Comparison of ENCODE assay signal across 30 cellular contexts in genomic region chr5:40172721-40173120, GRCh38.
DNase-seq lines count a peak whose midpoint lies in the region; TF ChIP-seq lines count a peak whose summit lies in the region.
"Had no signal": no experiment of that assay in that cellular context is flagged by ENCODE, and none has a peak within 500 bp of the region (broad histone marks: within the 10 kb centered on the region; RNA-seq: fewer than 3 reads in every experiment).

No MANE protein-coding gene starts in this region.

- H3K4me1 Mint-ChIP-seq in nephron progenitor cell = no peaks in the 10 kb centered on the region
- H3K4me1 Mint-ChIP-seq: activated CD4-positive, alpha-beta T cell treated with anti-CD3 and anti-CD28 coated beads, Interleukin-2, amount 10 ng/mL, durations not matched to agents 24 days and 14 days; activated naive CD8-positive, alpha-beta T cell treated with anti-CD3 and anti-CD28 coated beads for 36 hours had no signal

- no TSS peak for BruUV-seq in mammary epithelial cell (replicated peaks; lab: Mats Ljungman, UMichigan)

- no peaks in the 10 kb centered on the region for H3K36me3 Mint-ChIP-seq in nephron progenitor cell (ENCODE audit: low read depth)

- H3K9me3 ChIP-seq in mammary epithelial cell (replicated peaks; ENCODE audit: insufficient read depth, low read length) (peaks cover 6% of the 10 kb centered on the region), MM.1S (replicated peaks; ENCODE audit: insufficient read depth, low read length) (no peaks in the 10 kb centered on the region)
- H3K9me3 ChIP-seq: right lobe of liver, thyroid gland had no signal

- H3K9me2 ChIP-seq in MM.1S (replicated peaks; ENCODE audit: insufficient read depth, low read length) = no peaks in the 10 kb centered on the region

- no peaks in the 10 kb centered on the region for H3F3A ChIP-seq in MM.1S (ENCODE audit: insufficient read depth, low read length)

- H3K4me1 ChIP-seq in mammary epithelial cell (ENCODE audit: insufficient read depth, low read length) (peaks cover 3% of the 10 kb centered on the region), MM.1S (ENCODE audit: low read length) (no peaks in the 10 kb centered on the region)
- H3K4me1 ChIP-seq: BLaER1 treated with 17β-estradiol and CSF1 and Interleukin-3, amounts not matched to agents 10 nM and 100 nM; heart left ventricle; Peyer's patch; right lobe of liver; SJCRH30; thyroid gland had no signal

- H4K20me1 ChIP-seq in mammary epithelial cell (ENCODE audit: insufficient read depth, low read length) (no peaks in the 10 kb centered on the region), MM.1S (ENCODE audit: insufficient read depth, low read length) (no peaks in the 10 kb centered on the region)
- H4K20me1 ChIP-seq: BLaER1 treated with 17β-estradiol and CSF1 and Interleukin-3, amounts not matched to agents 10 nM and 100 nM had no signal

- peak overlapping the region; percentile 16 for H3K27ac ChIP-seq in mammary epithelial cell (ENCODE audit: insufficient read depth, low read depth, low read length)
- no peak overlapping the region for H3K27ac ChIP-seq in MM.1S (ENCODE audit: low read length)
- H3K27ac ChIP-seq: BLaER1 treated with 17β-estradiol and CSF1 and Interleukin-3, amounts not matched to agents 10 nM and 100 nM; coronary artery; heart left ventricle; Peyer's patch; right lobe of liver; SJCRH30; thyroid gland had no signal

- H3K9ac ChIP-seq in mammary epithelial cell (ENCODE audit: insufficient read depth, low read length) = no peak overlapping the region
- no peak overlapping the region for H3K9ac ChIP-seq in MM.1S (ENCODE audit: low read length)
- H3K9ac ChIP-seq: BLaER1 treated with 17β-estradiol and CSF1 and Interleukin-3, amounts not matched to agents 10 nM and 100 nM had no signal

- TF ChIP-seq CTCF in mammary epithelial cell (conservative IDR thresholded peaks at IDR 0.05 in 1 of 2, IDR thresholded peaks at IDR 0.05 in 1 of 2; ENCODE audit: extremely low read depth in 1 of 2, insufficient read depth in 1 of 2, low read depth in 1 of 2, low read length in 2 of 2) (no peak), MM.1S (IDR thresholded peaks at IDR 0.05; ENCODE audit: low read length) (no peak), nephron progenitor cell (IDR thresholded peaks at IDR 0.05) (no peak)

- peaks cover 4% of the 10 kb centered on the region for H3K27me3 Mint-ChIP-seq in nephron progenitor cell (ENCODE audit: low read depth, poor library complexity)
- H3K27me3 Mint-ChIP-seq: activated CD4-positive, alpha-beta T cell treated with anti-CD3 and anti-CD28 coated beads, Interleukin-2, amount 10 ng/mL, durations not matched to agents 24 days and 14 days; activated naive CD8-positive, alpha-beta T cell treated with anti-CD3 and anti-CD28 coated beads for 36 hours; naive thymus-derived CD4-positive, alpha-beta T cell; progenitor cell of endocrine pancreas had no signal

- in situ Hi-C loops in mammary epithelial cell (cut with MboI; ENCODE audit: low sequenced_read_pairs in 2 of 2) = loop anchor here in 1 of 2 donors (25.0 kb wide), 1 partner anchor 515 kb away; the partner anchor contains the start of gene PTGER4

- DNase-seq in DMS53 (lab: John Stamatoyannopoulos, UW) = peak; percentile 41
- DNase-seq in LoVo (ENCODE audit: low spot score) = peak; percentile 34
- peak; percentile 49 for DNase-seq in mammary epithelial cell
- DNase-seq in kidney tubule cell (ENCODE audit: low spot score) = peak; percentile 63
- no peak for DNase-seq in SKM-1 treated with dmso at 0.1 percent for 144 hours (lab: John Stamatoyannopoulos, UW; ENCODE audit: unreplicated experiment)
- DNase-seq in MM.1S = no peak
- no peak for DNase-seq in nephron progenitor cell
- DNase-seq: activated CD4-positive, alpha-beta T cell treated with anti-CD3 and anti-CD28 coated beads, Interleukin-2, amount 10 ng/mL, durations not matched to agents 24 days and 14 days; activated gamma-delta T cell; activated naive CD8-positive, alpha-beta T cell treated with anti-CD3 and anti-CD28 coated beads for 36 hours; anterior cingulate cortex; DMS153; effector memory CD4-positive, alpha-beta T cell; foreskin melanocyte; GF-D8; heart left ventricle; midbrain; naive thymus-derived CD4-positive, alpha-beta T cell; NCI-H1417; NCI-H2081; NCI-H2227 treated with DMSO at 0.1 percent for 48 hours; NCI-H526 treated with DMSO at 0.1 percent for 48 hours; Peyer's patch; right lobe of liver; SJCRH30; stimulated activated CD4-positive, alpha-beta T cell treated with anti-CD3 and anti-CD28 coated beads, Interleukin-2, amount 100 ng/mL, for 48 hours; thyroid gland had no signal

- CTCF ChIA-PET in mammary epithelial cell (lab: Charles Lee; ENCODE audit: low non-redundant PET) = no interaction called here

- H3K36me3 ChIP-seq in mammary epithelial cell (ENCODE audit: insufficient read depth, low read length) (no peaks in the 10 kb centered on the region), MM.1S (replicated peaks; ENCODE audit: insufficient read depth, low read length) (no peaks in the 10 kb centered on the region)
- H3K36me3 ChIP-seq: BLaER1 treated with 17β-estradiol and CSF1 and Interleukin-3, amounts not matched to agents 10 nM and 100 nM; heart left ventricle; Peyer's patch; right lobe of liver; SJCRH30; thyroid gland had no signal

- H3K79me2 ChIP-seq in mammary epithelial cell (ENCODE audit: insufficient read depth, low read length) (no peaks in the 10 kb centered on the region), MM.1S (ENCODE audit: low read length) (no peaks in the 10 kb centered on the region)

- peaks cover 51% of the 10 kb centered on the region for H3K9me3 Mint-ChIP-seq in nephron progenitor cell

- H2AFZ ChIP-seq in mammary epithelial cell (ENCODE audit: low read depth, low read length) (no peak overlapping the region), MM.1S (ENCODE audit: low read length) (no peak overlapping the region)

- no peak overlapping the region for H3K27ac Mint-ChIP-seq in nephron progenitor cell
- H3K27ac Mint-ChIP-seq: activated CD4-positive, alpha-beta T cell treated with anti-CD3 and anti-CD28 coated beads, Interleukin-2, amount 10 ng/mL, durations not matched to agents 24 days and 14 days; activated naive CD8-positive, alpha-beta T cell treated with anti-CD3 and anti-CD28 coated beads for 36 hours; naive thymus-derived CD4-positive, alpha-beta T cell; progenitor cell of endocrine pancreas had no signal

- H3K27me3 ChIP-seq in mammary epithelial cell (ENCODE audit: insufficient read depth, low read length) = no peaks in the 10 kb centered on the region
- no peaks in the 10 kb centered on the region for H3K27me3 ChIP-seq in MM.1S (replicated peaks; ENCODE audit: insufficient read depth, low read length)
- H3K27me3 ChIP-seq: BLaER1 treated with 17β-estradiol and CSF1 and Interleukin-3, amounts not matched to agents 10 nM and 100 nM; heart left ventricle; Peyer's patch; right lobe of liver; SJCRH30; thyroid gland had no signal

- no peak overlapping the region for H3K4me3 ChIP-seq in mammary epithelial cell (replicated peaks in 1 of 3; ENCODE audit: insufficient read depth in 1 of 3, low read depth in 2 of 3, low read length in 3 of 3)
- no peak overlapping the region for H3K4me3 ChIP-seq in MM.1S (ENCODE audit: low read length)
- H3K4me3 ChIP-seq: BLaER1 treated with 17β-estradiol and CSF1 and Interleukin-3, amounts not matched to agents 10 nM and 100 nM; coronary artery; heart left ventricle; Peyer's patch; right lobe of liver; SJCRH30; thyroid gland had no signal

- dilution Hi-C loops in mammary epithelial cell (cut with HindIII; ENCODE audit: low sequenced_read_pairs) = no loop called here

- intact Hi-C loops in mammary epithelial cell (cut with micrococcal nuclease) = loop anchor here (10.0 kb wide), 2 partner anchors 228 to 312 kb away; no protein-coding TSS in a partner anchor

- no peak overlapping the region for H3K4me3 Mint-ChIP-seq in nephron progenitor cell
- H3K4me3 Mint-ChIP-seq: activated CD4-positive, alpha-beta T cell treated with anti-CD3 and anti-CD28 coated beads, Interleukin-2, amount 10 ng/mL, durations not matched to agents 24 days and 14 days; activated naive CD8-positive, alpha-beta T cell treated with anti-CD3 and anti-CD28 coated beads for 36 hours; naive thymus-derived CD4-positive, alpha-beta T cell had no signal

- H3K4me2 ChIP-seq in mammary epithelial cell (ENCODE audit: insufficient read depth, low read depth, low read length) (no peak overlapping the region), MM.1S (ENCODE audit: low read depth, low read length) (no peak overlapping the region)
- H3K4me2 ChIP-seq: BLaER1 treated with 17β-estradiol and CSF1 and Interleukin-3, amounts not matched to agents 10 nM and 100 nM had no signal

Comparison
In these comparisons a context has a peak if more than half of its experiments do, and no peak if none do; other contexts are left out.
1. DNase-seq: peak in DMS53 (single experiment), LoVo (single experiment), mammary epithelial cell (single experiment) and kidney tubule cell (single experiment); none in SKM-1 treated with dmso at 0.1 percent for 144 hours (single experiment), MM.1S (single experiment) and nephron progenitor cell (single experiment).